ENCODE assay signal across 8 cellular contexts in genomic region chr10:101095550-101096213, GRCh38. TPM values are rescaled to one million over a fixed set of nuclear protein-coding genes. Genes with fewer than 3 reads are reported as not detected.
A peak's percentile ranks its signal among the peaks of the same experiment; 100 is the strongest.
DNase-seq lines count a peak whose midpoint lies in the region; ATAC-seq and TF ChIP-seq lines count a peak whose summit lies in the region.

No MANE protein-coding gene starts in this region.

- H3K4me3 Mint-ChIP-seq in CD14-positive monocyte = no peak overlapping the region

- no peaks in the 10 kb centered on the region for H3K79me2 ChIP-seq in KMS-11 (ENCODE audit: insufficient read depth, low read depth)

- H3K9ac ChIP-seq in KMS-11 = no peak overlapping the region

- no peaks in the 10 kb centered on the region for H3K36me3 Mint-ChIP-seq in CD14-positive monocyte

- ATAC-seq in GM19438 (IDR thresholded peaks at IDR 0.05; ENCODE audit: low read depth, unreplicated experiment) (peak; percentile 92), GM21515 (IDR thresholded peaks at IDR 0.05; ENCODE audit: unreplicated experiment) (no peak)

- H3K9me3 Mint-ChIP-seq in CD14-positive monocyte = peaks cover 0 to 2% (median 0%) of the 10 kb centered on the region in 7 donors

- peaks cover 3% of the 10 kb centered on the region for H3K4me1 ChIP-seq in KMS-11 (ENCODE audit: low read depth, poor library complexity, severe bottlenecking)

- H2AFZ ChIP-seq in KMS-11 (ENCODE audit: low read depth) = peak overlapping the region; percentile 23; the same call in 1 of the 2 replicates

- H3K27ac ChIP-seq in KMS-11 = no peak overlapping the region

- no peaks in the 10 kb centered on the region for H4K20me1 ChIP-seq in KMS-11 (ENCODE audit: insufficient read depth)

- H3K36me3 ChIP-seq in KMS-11 (ENCODE audit: insufficient read depth) = no peaks in the 10 kb centered on the region

- no peak overlapping the region for H3K27ac Mint-ChIP-seq in CD14-positive monocyte

- no peaks in the 10 kb centered on the region for H3K4me1 Mint-ChIP-seq in CD14-positive monocyte

- in situ Hi-C loops in SK-MEL-5 (cut with HindIII; ENCODE audit: low pct_unique_long_range_greater_than_20kb, low sequenced_read_pairs) = no loop called here

- peak; percentile 89 for TF ChIP-seq CTCF in CD14-positive monocyte (IDR thresholded peaks at IDR 0.05)
- peak; percentile 82 for TF ChIP-seq CTCF in KMS-11 (conservative IDR thresholded peaks at IDR 0.05; ENCODE audit: low read depth, low read length)

- no peak overlapping the region for H3K4me3 ChIP-seq in KMS-11 (IDR thresholded peaks at IDR 0.05; ENCODE audit: insufficient read depth, low read depth, low read length)

- no peak overlapping the region for H3K4me2 ChIP-seq in KMS-11

- peaks cover 47% of the 10 kb centered on the region for H3K27me3 ChIP-seq in KMS-11 (ENCODE audit: insufficient read depth, low read depth)

- intact Hi-C loops in CD14-positive monocyte (cut with micrococcal nuclease) (loop anchor here (5.0 kb wide), 1 partner anchor 47 kb away; no protein-coding TSS in a partner anchor), head of caudate nucleus (cut with DNase I) (loop anchor here (5.0 kb wide), 1 partner anchor 47 kb away; no protein-coding TSS in a partner anchor)

- H3K27me3 Mint-ChIP-seq in CD14-positive monocyte (ENCODE audit: low read depth in 3 of 3) = peaks cover 37 to 70% (median 39%) of the 10 kb centered on the region in 3 donors

- DNase-seq in CD14-positive monocyte (ENCODE audit: low spot score) (peak; percentile 58), SK-MEL-5 (ENCODE audit: low read depth, low spot score) (peak; percentile 88), head of caudate nucleus (peak; percentile 25 to 84 (median 56)), pulmonary artery endothelial cell (ENCODE audit: low read depth, low spot score) (peak; percentile 11)
- peak; percentile 75 for DNase-seq in activated naive CD4-positive, alpha-beta T cell treated with Interleukin-2 at 50 U/mL for 16 hours

RNA-seq across cellular contexts. Expression of gene KAZALD1, which starts 33.9 kb away (rescaled TPM):
- polyA plus RNA-seq in CD14-positive monocyte = under 1 TPM; 0.15 to 0.53 TPM
- total RNA-seq in SK-MEL-5 (2014; rRNA removed; shearing (Covaris generic)) = 1.9 and 2.3 TPM in 2 replicates
- 3.7 and 4.6 TPM in 2 replicates for polyA plus RNA-seq in SK-MEL-5 (2015; cell fraction: cytosol; rRNA removed)
- 1.7 and 6.7 TPM in 2 replicates for polyA plus RNA-seq in SK-MEL-5 (2015; cell fraction: nucleus; rRNA removed)
- total RNA-seq in pulmonary artery endothelial cell = 1.1 TPM in 2 replicates

RNA-seq across cellular contexts. Expression of gene TLX1, which starts 35.4 kb away (rescaled TPM):
- not detected for polyA plus RNA-seq in CD14-positive monocyte
- total RNA-seq in SK-MEL-5 (2014; rRNA removed; shearing (Covaris generic)) = not detected in 2 replicates
- polyA plus RNA-seq in SK-MEL-5 (2015; cell fraction: cytosol; rRNA removed) = not detected in 2 replicates
- not detected in 2 replicates for polyA plus RNA-seq in SK-MEL-5 (2015; cell fraction: nucleus; rRNA removed)
- total RNA-seq in pulmonary artery endothelial cell = 0.60 and 1.8 TPM in 2 replicates

Comparison
In these comparisons a context has a peak if more than half of its experiments do, and no peak if none do; other contexts are left out.
1. DNase-seq: peak in every context shown above with its lines; median percentile 88 in SK-MEL-5; 75 in activated naive CD4-positive, alpha-beta T cell treated with Interleukin-2 at 50 U/mL for 16 hours; 58 in CD14-positive monocyte; 56 in head of caudate nucleus; 11 in pulmonary artery endothelial cell.